In genomic region chr9:118395415-118395814, GRCh38 we compare ENCODE assay signal across 13 cellular contexts.
DNase-seq lines count a peak whose midpoint lies in the region; ATAC-seq and TF ChIP-seq lines count a peak whose summit lies in the region.
"Had no signal": no experiment of that assay in that cellular context is flagged by ENCODE, and none has a peak within 500 bp of the region (broad histone marks: within the 10 kb centered on the region; RNA-seq: fewer than 3 reads in every experiment).

No MANE protein-coding gene starts in this region.

- H3K27me3 ChIP-seq in IMR-90 (ENCODE audit: control insufficient read depth, insufficient read depth, low read length) (no peaks in the 10 kb centered on the region), Karpas-422 (ENCODE audit: low read length) (no peaks in the 10 kb centered on the region)
- H3K27me3 ChIP-seq: adrenal gland had no signal

- no peak overlapping the region for H3K56ac ChIP-seq in IMR-90 (ENCODE audit: extremely low read depth, insufficient read depth, low read length)

- no peak for TF ChIP-seq POLR2A in IMR-90 (IDR thresholded peaks at IDR 0.05; ENCODE audit: low read depth, low read length)

- H3K23ac ChIP-seq in IMR-90 (ENCODE audit: low read depth, low read length) = no peak overlapping the region

- no peak overlapping the region for H4K91ac ChIP-seq in IMR-90 (ENCODE audit: insufficient read depth, low read depth, low read length)

- TF ChIP-seq CTCF in AG10803 (conservative IDR thresholded peaks at IDR 0.05; ENCODE audit: low read length) (no peak), IMR-90 (conservative IDR thresholded peaks at IDR 0.05; ENCODE audit: low read depth, low read length) (no peak)

- dilution Hi-C loops in IMR-90 (cut with HindIII; ENCODE audit: low sequenced_read_pairs, unreplicated experiment) = no loop called here

- intact Hi-C loops in IMR-90 (cut with micrococcal nuclease) = no loop called here

- peak; percentile 65 for ATAC-seq in GM19025 (IDR thresholded peaks at IDR 0.05; ENCODE audit: low read depth, unreplicated experiment)
- peak; percentile 71 for ATAC-seq in HG02623 (IDR thresholded peaks at IDR 0.05; ENCODE audit: unreplicated experiment)
- ATAC-seq in IMR-90 (ENCODE audit: low read depth) = no peak

- H3K9me3 ChIP-seq in IMR-90 (ENCODE audit: control insufficient read depth, insufficient read depth, low read length) (peaks cover 6% of the 10 kb centered on the region), Karpas-422 (ENCODE audit: low read length) (peaks cover 18% of the 10 kb centered on the region)
- H3K9me3 ChIP-seq: adrenal gland had no signal

- H3K27ac ChIP-seq in IMR-90 (ENCODE audit: insufficient read depth, low read length) (no peak overlapping the region), Karpas-422 (ENCODE audit: low read length) (no peak overlapping the region)
- H3K27ac ChIP-seq: adrenal gland, VCaP had no signal

- TF ChIP-seq RAD21 in IMR-90 (IDR thresholded peaks at IDR 0.05; ENCODE audit: low read length) = no peak

- H3K36me3 ChIP-seq in IMR-90 (ENCODE audit: control insufficient read depth, insufficient read depth, low read length) (no peaks in the 10 kb centered on the region), Karpas-422 (ENCODE audit: insufficient read depth, low read length) (no peaks in the 10 kb centered on the region)
- H3K36me3 ChIP-seq: adrenal gland had no signal

- BruUV-seq in IMR-90 (replicated peaks; lab: Mats Ljungman, UMichigan) = no TSS peak

- H3K9me1 ChIP-seq in IMR-90 (ENCODE audit: insufficient read depth, low read length) = no peaks in the 10 kb centered on the region

- H2BK15ac ChIP-seq in IMR-90 (ENCODE audit: low read depth, low read length) = no peak overlapping the region

- H3K79me2 ChIP-seq in Karpas-422 (ENCODE audit: low read length) = no peaks in the 10 kb centered on the region

- H4K20me1 ChIP-seq in IMR-90 (ENCODE audit: insufficient read depth, low read length) (no peaks in the 10 kb centered on the region), Karpas-422 (ENCODE audit: insufficient read depth, low read depth, low read length) (no peaks in the 10 kb centered on the region)

- no peak overlapping the region for H4K8ac ChIP-seq in IMR-90 (ENCODE audit: low read depth in 2 of 2, low read length in 2 of 2)

- H2AK9ac ChIP-seq in IMR-90 (replicated peaks; ENCODE audit: low read depth, low read length, poor library complexity) = no peak overlapping the region

- H3K9me2 ChIP-seq in Karpas-422 (replicated peaks; ENCODE audit: insufficient read depth, low read length) = no peaks in the 10 kb centered on the region

- POLR2A ChIA-PET in IMR-90 (lab: Charles Lee; ENCODE audit: unreplicated experiment) = no interaction called here

- WGBS in IMR-90 (ENCODE audit: extremely low coverage in 2 of 2, insufficient read length in 1 of 2), 2 experiments = no CpG with 5 or more reads among the region's 2 CpGs

- no peak overlapping the region for H2AK5ac ChIP-seq in IMR-90 (ENCODE audit: low read depth, low read length)

- CTCF ChIA-PET in IMR-90 (lab: Yijun Ruan, JAX) = no interaction called here

- H3K4ac ChIP-seq in IMR-90 (ENCODE audit: low read depth, low read length) = no peak overlapping the region

- no peak overlapping the region for H2BK20ac ChIP-seq in IMR-90 (ENCODE audit: low read depth, low read length)

- in situ Hi-C loops in IMR-90 (cut with MboI; ENCODE audit: low sequenced_read_pairs) = no loop called here

- DNase-seq in AG10803 (ENCODE audit: low read depth) (peak; percentile 3), IMR-90 (no peak), Karpas-422 (no peak), EL (no peak), NCI-H748 (lab: John Stamatoyannopoulos, UW; ENCODE audit: unreplicated experiment) (no peak)
- DNase-seq in stimulated activated CD4-positive, alpha-beta T cell treated with anti-CD3 and anti-CD28 coated beads, Interleukin-15, amount 100 ng/mL, for 24 hours = no peak
- DNase-seq: adrenal gland, HFFc6, NCI-H1417, NCI-H774 had no signal

- no peak overlapping the region for H3K9ac ChIP-seq in IMR-90 (ENCODE audit: low read depth, low read length)
- no peak overlapping the region for H3K9ac ChIP-seq in Karpas-422 (ENCODE audit: low read length)

- no peak overlapping the region for H2AFZ ChIP-seq in IMR-90 (replicated peaks; ENCODE audit: low read length, poor library complexity)
- H2AFZ ChIP-seq in Karpas-422 (ENCODE audit: low read length) = no peak overlapping the region

- H3K4me2 ChIP-seq in IMR-90 (ENCODE audit: low read depth, low read length) (no peak overlapping the region), Karpas-422 (ENCODE audit: low read depth, low read length, poor library complexity, severe bottlenecking) (no peak overlapping the region)

- no peaks in the 10 kb centered on the region for H3K79me1 ChIP-seq in IMR-90 (ENCODE audit: low read depth in 1 of 2, low read length in 2 of 2)

- no peak overlapping the region for H3K18ac ChIP-seq in IMR-90 (ENCODE audit: low read depth, low read length)

- H3K4me1 ChIP-seq in IMR-90 (ENCODE audit: control insufficient read depth, insufficient read depth, low read length) (no peaks in the 10 kb centered on the region), Karpas-422 (ENCODE audit: low read length) (no peaks in the 10 kb centered on the region)
- H3K4me1 ChIP-seq: adrenal gland had no signal

- no peak overlapping the region for H2BK5ac ChIP-seq in IMR-90 (ENCODE audit: low read depth, low read length, poor library complexity, severe bottlenecking)

- no peak overlapping the region for H3K4me3 ChIP-seq in AG10803 (ENCODE audit: low read length)
- H3K4me3 ChIP-seq in IMR-90 (ENCODE audit: insufficient read depth, low read depth, low read length) = no peak overlapping the region
- no peak overlapping the region for H3K4me3 ChIP-seq in Karpas-422 (ENCODE audit: low read length)
- H3K4me3 ChIP-seq: adrenal gland had no signal

- H2BK120ac ChIP-seq in IMR-90 (ENCODE audit: low read depth, low read length) = no peak overlapping the region

- H3K14ac ChIP-seq in IMR-90 (replicated peaks; ENCODE audit: low read depth, low read length) = no peak overlapping the region

- H4K5ac ChIP-seq in IMR-90 (ENCODE audit: low read depth, low read length) = no peak overlapping the region

TF ChIP-seq in IMR-90, 13 proteins besides CTCF, POLR2A, EP300 and RAD21:
- TF ChIP-seq FOS (IDR thresholded peaks at IDR 0.05; ENCODE audit: low read depth, low read length) (no peak), MXI1 (IDR thresholded peaks at IDR 0.05; ENCODE audit: borderline replicate concordance, low read depth, low read length) (no peak), MAFK (IDR thresholded peaks at IDR 0.05; ENCODE audit: low read depth, low read length) (peak; percentile 43; the same call in 1 of the 2 replicates)
